In genomic region chr7:137954614-137955013, GRCh38 we compare ENCODE assay signal across 15 cellular contexts. TPM values are rescaled to one million over a fixed set of nuclear protein-coding genes. Genes with fewer than 3 reads are reported as not detected.
DNase-seq lines count a peak whose midpoint lies in the region; ATAC-seq and TF ChIP-seq lines count a peak whose summit lies in the region.
"Had no signal": no experiment of that assay in that cellular context is flagged by ENCODE, and none has a peak within 500 bp of the region (broad histone marks: within the 10 kb centered on the region; RNA-seq: fewer than 3 reads in every experiment).

No MANE protein-coding gene starts in this region.

- 0 out of 2 replicates have a peak overlapping the region, but pooled peaks have one; percentile 27 for H3K4me2 ChIP-seq in HCT116 (ENCODE audit: low read length)

- TF ChIP-seq RAD21 in HCT116 (IDR thresholded peaks at IDR 0.05; ENCODE audit: low read depth) = no peak

- no peak overlapping the region for H3K27ac ChIP-seq in HCT116 (ENCODE audit: low read depth, low read length)
- H3K27ac ChIP-seq in subcutaneous abdominal adipose tissue (ENCODE audit: low read depth, low read length) = peak overlapping the region; percentile 6

- H3K36me3 ChIP-seq in HCT116 (ENCODE audit: control insufficient read depth in 1 of 2, insufficient read depth in 2 of 2, low read length in 2 of 2) = no peaks in the 10 kb centered on the region
- peaks cover 0 to 2% (median 0%) of the 10 kb centered on the region in 5 donors for H3K36me3 ChIP-seq in subcutaneous abdominal adipose tissue (ENCODE audit: control insufficient read depth in 5 of 5, insufficient read depth in 5 of 5, low read length in 5 of 5)

- peaks cover 19 to 59% of the 10 kb centered on the region in 2 experiments for H3K4me1 ChIP-seq in HCT116 (ENCODE audit: control insufficient read depth in 1 of 2, insufficient read depth in 2 of 2, low read length in 2 of 2)
- H3K4me1 ChIP-seq in subcutaneous abdominal adipose tissue (ENCODE audit: control insufficient read depth in 5 of 5, insufficient read depth in 5 of 5, low read length in 5 of 5) = peaks cover 4 to 45% (median 30%) of the 10 kb centered on the region in 5 donors

- H4K20me1 ChIP-seq in HCT116 (ENCODE audit: insufficient read depth) = no peaks in the 10 kb centered on the region

- no TSS peak for BruUV-seq in HCT116 (replicated peaks; lab: Mats Ljungman, UMichigan)

- H3K4me3 Mint-ChIP-seq in WTC11 = no peak overlapping the region
- H3K4me3 Mint-ChIP-seq: activated CD8-positive, alpha-beta memory T cell treated with anti-CD3 and anti-CD28 coated beads, Interleukin-2, amount 10 ng/mL, durations not matched to agents 7 days and 5 days; activated naive CD8-positive, alpha-beta T cell treated with anti-CD3 and anti-CD28 coated beads, Interleukin-2, amount 50 U/mL, for 24 hours had no signal

- no peak for TF ChIP-seq POLR2A in HCT116 (IDR thresholded peaks at IDR 0.05; ENCODE audit: borderline replicate concordance, extremely low read depth, insufficient read depth, insufficient read length)

- peak overlapping the region; percentile 93 for H3K27ac Mint-ChIP-seq in WTC11
- H3K27ac Mint-ChIP-seq: activated CD8-positive, alpha-beta memory T cell treated with anti-CD3 and anti-CD28 coated beads, Interleukin-2, amount 10 ng/mL, durations not matched to agents 7 days and 5 days; activated naive CD8-positive, alpha-beta T cell treated with anti-CD3 and anti-CD28 coated beads, Interleukin-2, amount 50 U/mL, for 24 hours had no signal

- no peaks in the 10 kb centered on the region for H3K79me2 ChIP-seq in HCT116 (ENCODE audit: insufficient read depth, low read length)

- no peaks in the 10 kb centered on the region for H3K9me3 Mint-ChIP-seq in WTC11
- H3K9me3 Mint-ChIP-seq: activated naive CD8-positive, alpha-beta T cell treated with anti-CD3 and anti-CD28 coated beads, Interleukin-2, amount 50 U/mL, for 24 hours had no signal

- H3K36me3 Mint-ChIP-seq in WTC11 = peaks cover 15% of the 10 kb centered on the region
- H3K36me3 Mint-ChIP-seq: activated CD8-positive, alpha-beta memory T cell treated with anti-CD3 and anti-CD28 coated beads, Interleukin-2, amount 10 ng/mL, durations not matched to agents 7 days and 5 days had no signal

- intact Hi-C loops in HCT116 (cut with micrococcal nuclease) = no loop called here

- H3K9me2 ChIP-seq in HCT116 (ENCODE audit: insufficient read depth) = no peaks in the 10 kb centered on the region

- no peak for ATAC-seq in HCT116
- ATAC-seq in WTC11 = no peak
- ATAC-seq in GM19328 (IDR thresholded peaks at IDR 0.05; ENCODE audit: unreplicated experiment) = no peak
- no peak for ATAC-seq in HG03565 (IDR thresholded peaks at IDR 0.05; ENCODE audit: unreplicated experiment)
- no peak for ATAC-seq in HG03378 (IDR thresholded peaks at IDR 0.05; ENCODE audit: unreplicated experiment)
- ATAC-seq: activated CD8-positive, alpha-beta memory T cell treated with anti-CD3 and anti-CD28 coated beads, Interleukin-2, amount 10 ng/mL, durations not matched to agents 7 days and 5 days; activated naive CD8-positive, alpha-beta T cell treated with anti-CD3 and anti-CD28 coated beads, Interleukin-2, amount 50 U/mL, for 24 hours; GM12878 had no signal

- no peaks in the 10 kb centered on the region for H3K27me3 ChIP-seq in HCT116 (ENCODE audit: insufficient read depth, low read length)
- no peaks in the 10 kb centered on the region for H3K27me3 ChIP-seq in subcutaneous abdominal adipose tissue (ENCODE audit: control insufficient read depth in 5 of 5, insufficient read depth in 4 of 5, low read length in 5 of 5)

- H3K4me3 ChIP-seq in HCT116 (replicated peaks in 1 of 2; ENCODE audit: low read depth in 1 of 2, low read length in 2 of 2) (no peak overlapping the region), subcutaneous abdominal adipose tissue (ENCODE audit: low read depth in 1 of 5, low read length in 5 of 5) (no peak overlapping the region)
- H3K4me3 ChIP-seq: GM12878 had no signal

- RAD21 ChIA-PET in HCT116 (lab: Charles Lee; ENCODE audit: low non-redundant PET in 1 of 2, low total read pairs in 2 of 2, uncharacterized antibody in 2 of 2, unreplicated experiment in 2 of 2) = no interaction called here

- POLR2A ChIA-PET in HCT116 (lab: Charles Lee) (no interaction called here), WTC11 (lab: Charles Lee) (no interaction called here)

- CTCF ChIA-PET in HCT116 (lab: Charles Lee) = no interaction called here
- CTCF ChIA-PET in WTC11 (lab: Charles Lee) = interaction anchor here (1.1 kb wide), 1 partner anchor 13 kb away, joined by 3 read pairs; no protein-coding TSS in a partner anchor

- H2AFZ ChIP-seq in HCT116 (ENCODE audit: low read depth, low read length, poor library complexity, severe bottlenecking) = no peak overlapping the region

- H3K9me3 ChIP-seq in HCT116 (ENCODE audit: control insufficient read depth in 1 of 2, insufficient read depth in 1 of 2, low read depth in 1 of 2, low read length in 2 of 2) (no peaks in the 10 kb centered on the region), subcutaneous abdominal adipose tissue (ENCODE audit: control insufficient read depth in 5 of 5, low read length in 5 of 5) (no peaks in the 10 kb centered on the region)

- H3K27me3 Mint-ChIP-seq in WTC11 (ENCODE audit: low read depth) = no peaks in the 10 kb centered on the region
- H3K27me3 Mint-ChIP-seq: activated CD8-positive, alpha-beta memory T cell treated with anti-CD3 and anti-CD28 coated beads, Interleukin-2, amount 10 ng/mL, durations not matched to agents 7 days and 5 days; activated naive CD8-positive, alpha-beta T cell treated with anti-CD3 and anti-CD28 coated beads, Interleukin-2, amount 50 U/mL, for 24 hours had no signal

- no peak overlapping the region for H3K9ac ChIP-seq in HCT116 (ENCODE audit: low read length)
- peak overlapping the region in 1 of 5 donors; percentile 34 for H3K9ac ChIP-seq in subcutaneous abdominal adipose tissue (ENCODE audit: low read length in 5 of 5)

- peaks cover 78% of the 10 kb centered on the region for H3K4me1 Mint-ChIP-seq in WTC11
- H3K4me1 Mint-ChIP-seq: activated CD8-positive, alpha-beta memory T cell treated with anti-CD3 and anti-CD28 coated beads, Interleukin-2, amount 10 ng/mL, durations not matched to agents 7 days and 5 days had no signal

- TF ChIP-seq CTCF in HCT116 (IDR thresholded peaks at IDR 0.05 in 2 of 3, conservative IDR thresholded peaks at IDR 0.05 in 1 of 3; ENCODE audit: borderline replicate concordance in 1 of 3, insufficient read depth in 1 of 3, low read depth in 2 of 3, low read length in 2 of 3) (no peak), WTC11 (IDR thresholded peaks at IDR 0.05) (no peak)

- DNase-seq in HCT116 (ENCODE audit: low read depth, low spot score) (no peak), WTC11 (ENCODE audit: low spot score) (no peak), iris pigment epithelial cell (ENCODE audit: low read depth) (peak; percentile 60), SIG-M5 (lab: John Stamatoyannopoulos, UW) (no peak)
- DNase-seq: activated CD8-positive, alpha-beta memory T cell treated with anti-CD3 and anti-CD28 coated beads, Interleukin-2, amount 10 ng/mL, durations not matched to agents 7 days and 5 days; activated naive CD8-positive, alpha-beta T cell treated with anti-CD3 and anti-CD28 coated beads, Interleukin-2, amount 50 U/mL, for 24 hours; effector memory CD4-positive, alpha-beta T cell; hippocampal formation; KG1; T1000 had no signal

TF ChIP-seq in HCT116, 20 proteins besides CTCF, POLR2A, EP300 and RAD21 (continues in another document):
- no peak for TF ChIP-seq CBX3 (IDR thresholded peaks at IDR 0.05; ENCODE audit: low read depth)
- no peak for TF ChIP-seq ZNF274 (IDR thresholded peaks at IDR 0.05; ENCODE audit: low read depth, low read length)
- no peak for TF ChIP-seq ZFX (IDR thresholded peaks at IDR 0.05)
- no peak for TF ChIP-seq TCF7L2 (IDR thresholded peaks at IDR 0.05; ENCODE audit: borderline replicate concordance, extremely low read depth, insufficient read depth, insufficient read length)
- no peak for TF ChIP-seq SRF (IDR thresholded peaks at IDR 0.05; ENCODE audit: low read depth)

TF ChIP-seq in WTC11, 78 proteins besides CTCF, POLR2A, EP300 and RAD21 (continues in another document):
- no peak for TF ChIP-seq CBFB (CRISPR knock-in tag; IDR thresholded peaks at IDR 0.05; ENCODE audit: low read depth)
- no peak for TF ChIP-seq MXD4 (CRISPR knock-in tag; IDR thresholded peaks at IDR 0.05; ENCODE audit: borderline replicate concordance)
- TF ChIP-seq ATF3 (CRISPR knock-in tag; conservative IDR thresholded peaks at IDR 0.05) = no peak
- TF ChIP-seq ZNF532 (CRISPR knock-in tag; IDR thresholded peaks at IDR 0.05; ENCODE audit: borderline replicate concordance) = no peak

RNA-seq across cellular contexts. Expression of gene CREB3L2, which starts 47.3 kb away (rescaled TPM):
- 49.8 TPM for total RNA-seq in HCT116 (2021; ENCODE audit: unreplicated experiment)
- 15.1 and 19.0 TPM in 2 replicates for polyA plus RNA-seq in HCT116 (2012)
- total RNA-seq in WTC11 (2021) = 48.1 to 60.6 TPM (median 52.1 TPM) in 3 replicates
